Comparison of ENCODE assay signal across 8 cellular contexts in genomic region chr21:35102488-35103407, GRCh38. TPM values are rescaled to one million over a fixed set of nuclear protein-coding genes. Genes with fewer than 3 reads are reported as not detected.
DNase-seq lines count a peak whose midpoint lies in the region; ATAC-seq, FAIRE-seq and TF ChIP-seq lines count a peak whose summit lies in the region.

No MANE protein-coding gene starts in this region.

- peak overlapping the region in 11 of 21 experiments; percentile 5 to 47 (median 27) for H3K27ac ChIP-seq in skin epidermis
- no peak overlapping the region for H3K27ac ChIP-seq in foreskin keratinocyte

- H3K4me3 ChIP-seq in choroid plexus epithelial cell (ENCODE audit: low read depth, low read length) (no peak overlapping the region), skin epidermis (no peak overlapping the region)

- ATAC-seq in foreskin keratinocyte: no peak

- DNase-seq in GM12892 (ENCODE audit: insufficient read length) (peak; percentile 15), OCI-M1 (lab: John Stamatoyannopoulos, UW) (peak; percentile 96), choroid plexus epithelial cell (ENCODE audit: low read depth) (peak; percentile 61), iPS-NIHi7 (ENCODE audit: extremely low spot score) (no peak), DMS53 treated with DMSO at 0.1 percent for 48 hours (lab: John Stamatoyannopoulos, UW; ENCODE audit: unreplicated experiment) (no peak), NCI-H748 treated with DMSO at 0.1 percent for 48 hours (lab: John Stamatoyannopoulos, UW) (no peak), foreskin keratinocyte (no peak)

- TF ChIP-seq POLR2A in GM12892 (IDR thresholded peaks at IDR 0.05; ENCODE audit: low read depth, low read length): no peak

- FAIRE-seq in GM12892 (lab: Jason Lieb, UNC): peak; percentile 70

- no peaks in the 10 kb centered on the region for H3K27me3 ChIP-seq in foreskin keratinocyte

- no peaks in the 10 kb centered on the region for H3K4me1 ChIP-seq in foreskin keratinocyte

- TF ChIP-seq CTCF in choroid plexus epithelial cell (conservative IDR thresholded peaks at IDR 0.05; ENCODE audit: low read depth, low read length) (no peak), foreskin keratinocyte (conservative IDR thresholded peaks at IDR 0.05) (no peak)

RNA-seq across cellular contexts. Expression of gene RUNX1, which starts 53.6 kb away (rescaled TPM):
- polyA plus RNA-seq in GM12892 (2012; ENCODE audit: missing spikeins): 9.1 TPM
- total RNA-seq in foreskin keratinocyte: 28.4 and 29.8 TPM in 2 replicates
- 13.8 and 15.3 TPM in 2 replicates for polyA plus RNA-seq in foreskin keratinocyte

Comparison
In these comparisons a context has a peak if more than half of its experiments do, and no peak if none do; other contexts are left out.
1. DNase-seq: peak in GM12892 (single experiment), OCI-M1 (single experiment) and choroid plexus epithelial cell (single experiment); none in iPS-NIHi7 (single experiment), DMS53 treated with DMSO at 0.1 percent for 48 hours (single experiment), NCI-H748 treated with DMSO at 0.1 percent for 48 hours (single experiment) and foreskin keratinocyte (0 of 2).